In the genomic region with DNA sequence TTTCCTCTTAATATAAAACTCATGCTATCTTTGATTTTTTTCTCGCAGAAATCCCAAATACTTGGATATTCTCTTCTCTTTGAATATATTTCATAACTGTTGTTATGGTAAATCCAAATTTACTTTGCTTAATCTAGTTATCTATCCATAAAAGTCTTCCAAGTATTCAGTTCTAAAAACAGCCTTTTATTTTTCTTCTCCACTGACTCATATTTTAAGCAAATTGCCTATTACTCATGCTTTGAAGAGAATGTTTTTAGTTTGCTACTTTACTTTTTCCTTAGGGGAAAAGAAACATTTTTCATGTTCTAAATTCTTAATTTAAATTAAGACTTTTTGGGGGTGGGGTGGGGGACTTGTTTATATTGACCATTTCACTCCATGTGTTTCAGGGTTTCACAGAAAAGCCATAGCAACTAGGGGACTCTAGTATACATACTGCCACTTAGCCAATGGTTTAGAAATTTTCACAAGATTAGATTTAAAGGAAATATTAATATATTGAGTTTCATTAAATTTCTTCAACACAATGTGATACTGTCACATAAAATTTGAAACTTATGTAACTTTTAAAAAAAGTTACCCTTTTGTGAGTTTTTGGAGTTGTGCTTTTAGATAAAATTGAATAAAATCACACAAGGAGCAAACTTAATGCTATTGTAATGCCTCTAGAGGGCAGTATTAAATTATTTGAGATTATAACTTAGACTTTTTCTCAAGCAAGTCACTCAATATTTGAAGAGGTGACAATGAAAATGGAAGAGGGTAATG, we compare ENCODE assay signal across 8 cellular contexts.
A peak's percentile ranks its signal among the peaks of the same experiment; 100 is the strongest.
DNase-seq lines count a peak whose midpoint lies in the region; ATAC-seq and TF ChIP-seq lines count a peak whose summit lies in the region.

No MANE protein-coding gene starts in this region.

- H3K27me3 ChIP-seq in heart right ventricle (no peaks in the 10 kb centered on the region), body of pancreas (no peaks in the 10 kb centered on the region)

- H3K27ac ChIP-seq in heart right ventricle = no peak overlapping the region
- H3K27ac ChIP-seq in body of pancreas = no peak overlapping the region

- WGBS in heart right ventricle, 2 donors = 52 to 94% methylated on average over 1 of the region's 1 CpG
- 63 to 82% methylated on average over 1 of the region's 1 CpG for WGBS in body of pancreas, 2 donors

- H3K36me3 ChIP-seq in heart right ventricle = no peaks in the 10 kb centered on the region
- H3K36me3 ChIP-seq in body of pancreas (replicated peaks in 1 of 2; ENCODE audit: insufficient read depth in 1 of 2, low read depth in 2 of 2) = no peaks in the 10 kb centered on the region

- intact Hi-C loops in heart right ventricle (cut with DNase I) = no loop called here
- intact Hi-C loops in left ventricle myocardium superior (cut with micrococcal nuclease) = no loop called here
- intact Hi-C loops in body of pancreas (cut with DNase I) = no loop called here

- peaks cover 4% of the 10 kb centered on the region for H3K27me3 Mint-ChIP-seq in nephron progenitor cell (ENCODE audit: low read depth, poor library complexity)
- H3K27me3 Mint-ChIP-seq in activated CD4-positive, alpha-beta memory T cell treated with anti-CD3 and anti-CD28 coated beads, Interleukin-2, amount 10 ng/mL, durations not matched to agents 7 days and 5 days = no peaks in the 10 kb centered on the region

- H3K4me3 Mint-ChIP-seq in nephron progenitor cell = no peak overlapping the region
- no peak overlapping the region for H3K4me3 Mint-ChIP-seq in activated CD4-positive, alpha-beta memory T cell treated with anti-CD3 and anti-CD28 coated beads, Interleukin-2, amount 10 ng/mL, durations not matched to agents 7 days and 5 days

- H3K36me3 Mint-ChIP-seq in nephron progenitor cell (ENCODE audit: low read depth) = no peaks in the 10 kb centered on the region
- H3K36me3 Mint-ChIP-seq in activated CD4-positive, alpha-beta memory T cell treated with anti-CD3 and anti-CD28 coated beads, Interleukin-2, amount 10 ng/mL, durations not matched to agents 7 days and 5 days (ENCODE audit: low read depth) = no peaks in the 10 kb centered on the region

- H3K4me1 ChIP-seq in heart right ventricle (no peaks in the 10 kb centered on the region), body of pancreas (no peaks in the 10 kb centered on the region)

- no peak for DNase-seq in heart right ventricle
- no peak for DNase-seq in left ventricle myocardium superior
- DNase-seq in NCI-H1105 treated with DMSO at 0.1 percent for 48 hours (lab: John Stamatoyannopoulos, UW) = peak; percentile 60
- no peak for DNase-seq in body of pancreas
- no peak for DNase-seq in nephron progenitor cell
- DNase-seq in activated CD4-positive, alpha-beta memory T cell treated with anti-CD3 and anti-CD28 coated beads, Interleukin-2, amount 10 ng/mL, durations not matched to agents 7 days and 5 days = no peak

- H3K4me1 Mint-ChIP-seq in nephron progenitor cell = peaks cover 3% of the 10 kb centered on the region
- H3K4me1 Mint-ChIP-seq in activated CD4-positive, alpha-beta memory T cell treated with anti-CD3 and anti-CD28 coated beads, Interleukin-2, amount 10 ng/mL, durations not matched to agents 7 days and 5 days = no peaks in the 10 kb centered on the region

- H3K9me3 Mint-ChIP-seq in nephron progenitor cell = no peaks in the 10 kb centered on the region
- no peaks in the 10 kb centered on the region for H3K9me3 Mint-ChIP-seq in activated CD4-positive, alpha-beta memory T cell treated with anti-CD3 and anti-CD28 coated beads, Interleukin-2, amount 10 ng/mL, durations not matched to agents 7 days and 5 days

- H3K9me3 ChIP-seq in heart right ventricle (no peaks in the 10 kb centered on the region), body of pancreas (no peaks in the 10 kb centered on the region)

- POLR2A ChIA-PET in activated CD4-positive, alpha-beta memory T cell treated with anti-CD3 and anti-CD28 coated beads, Interleukin-2, amount 10 ng/mL, durations not matched to agents 7 days and 5 days (lab: Charles Lee) = no interaction called here

- TF ChIP-seq CTCF in heart right ventricle (IDR thresholded peaks at IDR 0.05) = peak in 8 of 9 donors; percentile 21 to 66 (median 54)
- peak in 6 of 7 experiments; percentile 39 to 53 (median 44) for TF ChIP-seq CTCF in body of pancreas (IDR thresholded peaks at IDR 0.05)
- peak; percentile 71 for TF ChIP-seq CTCF in nephron progenitor cell (IDR thresholded peaks at IDR 0.05)

- H3K27ac Mint-ChIP-seq in nephron progenitor cell = no peak overlapping the region
- H3K27ac Mint-ChIP-seq in activated CD4-positive, alpha-beta memory T cell treated with anti-CD3 and anti-CD28 coated beads, Interleukin-2, amount 10 ng/mL, durations not matched to agents 7 days and 5 days = no peak overlapping the region

- CTCF ChIA-PET in activated CD4-positive, alpha-beta memory T cell treated with anti-CD3 and anti-CD28 coated beads, Interleukin-2, amount 10 ng/mL, durations not matched to agents 7 days and 5 days (lab: Charles Lee) = interaction anchor here (0.9 kb wide), 2 partner anchors 9 to 287 kb away, joined by 3 read pairs; no protein-coding TSS in a partner anchor

- no peak for ATAC-seq in heart right ventricle
- no peak for ATAC-seq in left ventricle myocardium superior
- ATAC-seq in body of pancreas = no peak
- ATAC-seq in HG02981 (IDR thresholded peaks at IDR 0.05; ENCODE audit: unreplicated experiment) = no peak
- no peak for ATAC-seq in GM21447 (IDR thresholded peaks at IDR 0.05; ENCODE audit: unreplicated experiment)

- no peak for TF ChIP-seq POLR2A in body of pancreas (IDR thresholded peaks at IDR 0.05)

- H3K4me3 ChIP-seq in heart right ventricle = no peak overlapping the region
- no peak overlapping the region for H3K4me3 ChIP-seq in body of pancreas
